Comparison of ENCODE assay signal across 28 cellular contexts in the genomic region with DNA sequence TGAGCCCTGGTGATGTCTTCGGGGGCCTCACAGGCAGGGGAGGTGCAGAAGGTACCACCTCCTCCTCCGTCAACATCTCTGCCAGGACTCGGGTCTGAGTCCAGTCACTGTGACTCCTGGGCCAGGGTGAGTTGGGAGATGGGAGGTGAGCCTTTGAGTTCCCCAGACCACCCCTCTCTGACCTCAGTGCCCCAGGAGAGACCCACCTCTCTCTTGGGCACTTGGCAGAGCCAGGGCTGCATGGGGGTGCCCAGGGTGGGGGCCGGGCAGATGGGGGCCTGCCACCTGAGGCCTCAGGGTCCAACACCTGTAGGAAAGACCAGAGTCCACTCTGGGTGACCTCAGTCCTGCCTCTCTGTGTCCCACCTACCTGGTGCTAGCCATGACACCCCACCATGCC. TPM values are rescaled to one million over a fixed set of nuclear protein-coding genes. Genes with fewer than 3 reads are reported as not detected.
"Had no signal": no experiment of that assay in that cellular context is flagged by ENCODE, and none has a peak within 500 bp of the region (broad histone marks: within the 10 kb centered on the region; RNA-seq: fewer than 3 reads in every experiment).

No MANE protein-coding gene starts in this region.

- DNase-seq: activated CD4-positive, alpha-beta T cell treated with anti-CD3 and anti-CD28 coated beads for 1 hour; activated CD4-positive, alpha-beta T cell treated with anti-CD3 and anti-CD28 coated beads, Interleukin-2, amount 50 U/mL, for 1 hour; activated CD8-positive, alpha-beta T cell treated with anti-CD3 and anti-CD28 coated beads, Interleukin-2, amount 10 ng/mL, durations not matched to agents 7 days and 5 days; activated naive CD4-positive, alpha-beta T cell treated with Interleukin-2 at 50 U/mL for 16 hours; activated naive CD8-positive, alpha-beta T cell treated with anti-CD3 and anti-CD28 coated beads, Interleukin-2, amount 10 ng/mL, durations not matched to agents 7 days and 5 days; activated T-cell treated with anti-CD3 and anti-CD28 coated beads, Interleukin-2, amount 50 U/mL, for 24 hours; amygdala; cerebellar nuclear complex; effector memory CD8-positive, alpha-beta T cell; glutamatergic neuron; immature natural killer cell; mucosa of descending colon; retina; stimulated activated CD4-positive, alpha-beta T cell treated with anti-CD3 and anti-CD28 coated beads, Interleukin-4, amount 100 ng/mL, for 1 hour; stimulated activated naive CD4-positive, alpha-beta T cell; T-helper 9 cell; upper lobe of left lung had no signal

- H3K27ac Mint-ChIP-seq: activated CD8-positive, alpha-beta T cell treated with anti-CD3 and anti-CD28 coated beads, Interleukin-2, amount 10 ng/mL, durations not matched to agents 7 days and 5 days; activated naive CD8-positive, alpha-beta T cell treated with anti-CD3 and anti-CD28 coated beads, Interleukin-2, amount 10 ng/mL, durations not matched to agents 7 days and 5 days; activated T-cell treated with anti-CD3 and anti-CD28 coated beads, Interleukin-2, amount 50 U/mL, for 24 hours; activated T-helper 17 cell treated with anti-CD3 and anti-CD28 coated beads, Interleukin-2, amount 50 U/mL, for 72 hours; dendritic cell treated with granulocyte-macrophage colony-stimulating factor and Interleukin-4, amounts not matched to agents 40 ng/mL and 50 ng/mL, for 4 days; effector memory CD8-positive, alpha-beta T cell; memory B cell; progenitor cell of endocrine pancreas had no signal

- H3K4me2 ChIP-seq: hepatocyte had no signal

- H3K4me1 Mint-ChIP-seq: activated T-helper 17 cell treated with anti-CD3 and anti-CD28 coated beads, Interleukin-2, amount 50 U/mL, for 72 hours; immature natural killer cell had no signal

- H3K4me3 ChIP-seq: esophagus muscularis mucosa, hepatocyte, mucosa of descending colon, thoracic aorta, upper lobe of left lung had no signal

- H3K27me3 ChIP-seq: hepatocyte, upper lobe of left lung had no signal

- ATAC-seq: activated CD8-positive, alpha-beta T cell treated with anti-CD3 and anti-CD28 coated beads, Interleukin-2, amount 10 ng/mL, durations not matched to agents 7 days and 5 days; activated T-helper 17 cell treated with anti-CD3 and anti-CD28 coated beads, Interleukin-2, amount 50 U/mL, for 72 hours; effector memory CD8-positive, alpha-beta T cell; mucosa of descending colon had no signal

- H2AFZ ChIP-seq: hepatocyte had no signal

- H3K36me3 ChIP-seq: esophagus muscularis mucosa, thoracic aorta, upper lobe of left lung had no signal

- H3K36me3 Mint-ChIP-seq: activated naive CD8-positive, alpha-beta T cell treated with anti-CD3 and anti-CD28 coated beads, Interleukin-2, amount 10 ng/mL, durations not matched to agents 7 days and 5 days; immature natural killer cell; memory B cell had no signal

- H3K27me3 Mint-ChIP-seq: progenitor cell of endocrine pancreas had no signal

- H3K9me3 ChIP-seq: esophagus muscularis mucosa, mucosa of descending colon, thoracic aorta, upper lobe of left lung had no signal

- H3K27ac ChIP-seq: esophagus muscularis mucosa, hepatocyte, thoracic aorta, upper lobe of left lung had no signal

- H3K9me3 Mint-ChIP-seq: activated naive CD8-positive, alpha-beta T cell treated with anti-CD3 and anti-CD28 coated beads, Interleukin-2, amount 10 ng/mL, durations not matched to agents 7 days and 5 days; activated T-cell treated with anti-CD3 and anti-CD28 coated beads, Interleukin-2, amount 50 U/mL, for 24 hours; activated T-helper 17 cell treated with anti-CD3 and anti-CD28 coated beads, Interleukin-2, amount 50 U/mL, for 72 hours; dendritic cell treated with granulocyte-macrophage colony-stimulating factor and Interleukin-4, amounts not matched to agents 40 ng/mL and 50 ng/mL, for 4 days; effector memory CD8-positive, alpha-beta T cell; immature natural killer cell; memory B cell had no signal

- H3K79me2 ChIP-seq: hepatocyte had no signal

- H3K4me3 Mint-ChIP-seq: activated CD8-positive, alpha-beta T cell treated with anti-CD3 and anti-CD28 coated beads, Interleukin-2, amount 10 ng/mL, durations not matched to agents 7 days and 5 days; activated naive CD8-positive, alpha-beta T cell treated with anti-CD3 and anti-CD28 coated beads, Interleukin-2, amount 10 ng/mL, durations not matched to agents 7 days and 5 days; activated T-cell treated with anti-CD3 and anti-CD28 coated beads, Interleukin-2, amount 50 U/mL, for 24 hours; activated T-helper 17 cell treated with anti-CD3 and anti-CD28 coated beads, Interleukin-2, amount 50 U/mL, for 72 hours; dendritic cell treated with granulocyte-macrophage colony-stimulating factor and Interleukin-4, amounts not matched to agents 40 ng/mL and 50 ng/mL, for 4 days; effector memory CD8-positive, alpha-beta T cell; immature natural killer cell; memory B cell had no signal

RNA-seq across cellular contexts. Expression of a gene that starts 6.8 kb away (rescaled TPM):
- total RNA-seq: activated CD8-positive, alpha-beta T cell treated with anti-CD3 and anti-CD28 coated beads, Interleukin-2, amount 10 ng/mL, durations not matched to agents 7 days and 5 days; activated naive CD8-positive, alpha-beta T cell treated with anti-CD3 and anti-CD28 coated beads, Interleukin-2, amount 10 ng/mL, durations not matched to agents 7 days and 5 days; activated T-helper 17 cell treated with anti-CD3 and anti-CD28 coated beads, Interleukin-2, amount 50 U/mL, for 72 hours; bronchial epithelial cell; esophagus muscularis mucosa; T-helper 1 cell treated with Interleukin-12 subunit alpha and Interleukin-12 subunit beta and Interleukin-4 antibody, amounts not matched to agents 30 ng/mL and 1 ng/mL, for 36 hours; thoracic aorta had no signal
- polyA plus RNA-seq: immature natural killer cell, neural cell had no signal

RNA-seq across cellular contexts. Expression of a gene that starts 14.2 kb away (rescaled TPM):
- total RNA-seq: activated CD8-positive, alpha-beta T cell treated with anti-CD3 and anti-CD28 coated beads, Interleukin-2, amount 10 ng/mL, durations not matched to agents 7 days and 5 days; activated naive CD8-positive, alpha-beta T cell treated with anti-CD3 and anti-CD28 coated beads, Interleukin-2, amount 10 ng/mL, durations not matched to agents 7 days and 5 days; activated T-helper 17 cell treated with anti-CD3 and anti-CD28 coated beads, Interleukin-2, amount 50 U/mL, for 72 hours; bronchial epithelial cell; esophagus muscularis mucosa; omental fat pad; T-helper 1 cell treated with Interleukin-12 subunit alpha and Interleukin-12 subunit beta and Interleukin-4 antibody, amounts not matched to agents 30 ng/mL and 1 ng/mL, for 36 hours; thoracic aorta had no signal
- polyA plus RNA-seq: immature natural killer cell, neural cell had no signal
